24 cellular contexts compared by ENCODE assay signal in genomic region chr6:88651400-88651799, GRCh38.
"Had no signal": no experiment of that assay in that cellular context is flagged by ENCODE, and none has a peak within 500 bp of the region (broad histone marks: within the 10 kb centered on the region; RNA-seq: fewer than 3 reads in every experiment).

No MANE protein-coding gene starts in this region.

- H3K9me3 ChIP-seq: ascending aorta, body of pancreas had no signal

- H3K27me3 ChIP-seq: ascending aorta, body of pancreas had no signal

- ATAC-seq: activated T-helper 17 cell treated with anti-CD3 and anti-CD28 coated beads, Interleukin-2, amount 50 U/mL, for 72 hours; body of pancreas; T-helper 17 cell had no signal

- H3K4me3 ChIP-seq: ascending aorta, body of pancreas had no signal

- FAIRE-seq: bronchial epithelial cell had no signal

- H3K4me1 ChIP-seq: ascending aorta, body of pancreas had no signal

- H3K27ac ChIP-seq: ascending aorta, body of pancreas, VCaP had no signal

- H3K36me3 ChIP-seq: ascending aorta had no signal

- DNase-seq: activated CD4-positive, alpha-beta memory T cell treated with anti-CD3 and anti-CD28 coated beads, Interleukin-2, amount 10 ng/mL, durations not matched to agents 7 days and 5 days; activated CD4-positive, alpha-beta T cell treated with anti-CD3 and anti-CD28 coated beads, Interleukin-2, amount 50 U/mL, for 1 hour; activated CD4-positive, CD25-positive, alpha-beta regulatory T cell; activated naive CD4-positive, alpha-beta T cell treated with anti-CD3 and anti-CD28 coated beads, Interleukin-2, amount 50 U/mL, for 16 hours; activated naive CD8-positive, alpha-beta T cell treated with anti-CD3 and anti-CD28 coated beads, Interleukin-2, amount 10 ng/mL, durations not matched to agents 7 days and 5 days; activated T-cell treated with anti-CD3 and anti-CD28 coated beads for 4 hours; activated T-cell treated with anti-CD3 and anti-CD28 coated beads, Interleukin-2, amount 50 U/mL, for 48 hours; body of pancreas; central memory CD4-positive, alpha-beta T cell; KG1; NCI-H1105; NCI-H1436; NCI-H1694 treated with DMSO at 0.1 percent for 48 hours; NCI-H2029 treated with DMSO at 0.1 percent for 48 hours; NCI-H345; NCI-H510A treated with DMSO at 0.1 percent for 48 hours; NCI-H69; SHP77 treated with DMSO at 0.1 percent for 48 hours; T-helper 17 cell; T-helper 9 cell had no signal
